Comparison of ENCODE assay signal across 28 cellular contexts in the genomic region with DNA sequence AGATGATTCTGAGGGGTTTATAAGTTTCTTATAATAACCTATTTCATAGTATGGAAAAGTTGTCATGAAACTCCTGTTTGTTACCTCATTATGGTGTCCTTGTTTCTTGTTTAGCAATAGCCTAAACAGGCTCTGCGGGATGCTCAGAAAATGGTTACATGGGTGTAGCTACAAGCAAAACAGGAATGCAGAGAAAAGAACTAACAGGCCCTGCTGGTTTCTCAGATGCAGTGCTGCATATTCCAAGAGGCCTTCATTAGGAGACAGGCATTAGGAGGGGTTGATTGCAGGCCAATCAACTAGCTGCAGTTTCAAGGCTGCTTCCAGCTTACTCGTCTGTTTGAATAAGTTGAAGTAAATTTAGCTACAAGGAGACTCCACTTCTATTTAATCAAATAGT. TPM values are rescaled to one million over a fixed set of nuclear protein-coding genes. Genes with fewer than 3 reads are reported as not detected.
DNase-seq lines count a peak whose midpoint lies in the region; TF ChIP-seq lines count a peak whose summit lies in the region.
"Had no signal": no experiment of that assay in that cellular context is flagged by ENCODE, and none has a peak within 500 bp of the region (broad histone marks: within the 10 kb centered on the region; RNA-seq: fewer than 3 reads in every experiment).

No MANE protein-coding gene starts in this region.

- peak overlapping the region; percentile 73 to 74 for H3K27ac ChIP-seq in esophagus (ENCODE audit: low read depth in 2 of 2, low read length in 1 of 2)
- H3K27ac ChIP-seq: 22Rv1, dorsolateral prefrontal cortex, KMS-11, lower lobe of right lung, SJSA1, tibial nerve, WERI-Rb-1 had no signal

- DNase-seq in SIG-M5 treated with dmso at 0.1 percent for 504 hours (lab: John Stamatoyannopoulos, UW; ENCODE audit: unreplicated experiment) (peak; percentile 5), SIG-M5 (lab: John Stamatoyannopoulos, UW) (no peak), iPS-NIHi7 (ENCODE audit: extremely low spot score) (peak; percentile 59), NCI-H2227 treated with DMSO at 0.1 percent for 48 hours (lab: John Stamatoyannopoulos, UW) (no peak), putamen (ENCODE audit: low spot score) (no peak), NCI-H2196 (lab: John Stamatoyannopoulos, UW; ENCODE audit: unreplicated experiment) (no peak), GM13976 (ENCODE audit: low spot score) (no peak)
- DNase-seq: activated CD4-positive, alpha-beta T cell treated with anti-CD3 and anti-CD28 coated beads for 48 hours; amniotic stem cell; C1 segment of cervical spinal cord; Caco-2; DMS53; dorsolateral prefrontal cortex; HFFc6; lower lobe of right lung; MM.1S; NCI-H2029 treated with DMSO at 0.1 percent for 48 hours; NCI-H345; NCI-H748 treated with DMSO at 0.1 percent for 48 hours; stimulated activated CD4-positive, alpha-beta T cell treated with anti-CD3 and anti-CD28 coated beads, Interleukin-15, amount 100 ng/mL, for 24 hours; stimulated activated CD4-positive, alpha-beta T cell treated with anti-CD3 and anti-CD28 coated beads, Interleukin-4, amount 100 ng/mL, for 4 hours; T1000; WERI-Rb-1 had no signal

- no peaks in the 10 kb centered on the region for H3K36me3 ChIP-seq in esophagus (ENCODE audit: control insufficient read depth in 2 of 2, insufficient read depth in 2 of 2, low read length in 1 of 2)
- H3K36me3 ChIP-seq: lower lobe of right lung, SJSA1, tibial nerve, WERI-Rb-1 had no signal

- no peaks in the 10 kb centered on the region for H3K9me3 ChIP-seq in esophagus (ENCODE audit: control insufficient read depth in 2 of 2, insufficient read depth in 1 of 2, low read depth in 1 of 2, low read length in 1 of 2)
- H3K9me3 ChIP-seq: Caco-2, lower lobe of right lung, SJSA1, tibial nerve had no signal

- no peaks in the 10 kb centered on the region for H3K27me3 ChIP-seq in esophagus (ENCODE audit: control insufficient read depth in 1 of 2, insufficient read depth in 2 of 2, low read length in 2 of 2)
- H3K27me3 ChIP-seq: SJSA1, tibial nerve had no signal

- TF ChIP-seq CTCF in GM13976 (IDR thresholded peaks at IDR 0.05; ENCODE audit: borderline replicate concordance, control extremely low read depth, extremely low read depth, insufficient read depth, missing control alignments) = no peak

- 34 to 45% methylated on average over 2 of the region's 2 CpGs for WGBS in esophagus, 2 donors

- no peak overlapping the region for H3K4me3 ChIP-seq in esophagus (ENCODE audit: low read depth in 1 of 2, low read length in 2 of 2)
- H3K4me3 ChIP-seq: dorsolateral prefrontal cortex, lower lobe of right lung, SJSA1, tibial nerve had no signal

- in situ Hi-C loops in GM13976 (cut with MboI; ENCODE audit: low sequenced_read_pairs, unreplicated experiment) = no loop called here

- no peaks in the 10 kb centered on the region for H3K4me1 ChIP-seq in esophagus (ENCODE audit: control insufficient read depth in 2 of 2, insufficient read depth in 2 of 2, low read length in 1 of 2)
- H3K4me1 ChIP-seq: Caco-2, lower lobe of right lung, SJSA1, tibial nerve had no signal

RNA-seq across cellular contexts. Expression of gene HPGD, which starts 37.6 kb away (rescaled TPM):
- polyA plus RNA-seq in esophagus = 100 to 1,000 TPM in 1 of 2 donors, 10 to 100 TPM in 1; 60.9 to 164 TPM

Comparison
In these comparisons a context has a peak if more than half of its experiments do, and no peak if none do; other contexts are left out.
1. DNase-seq: peak in SIG-M5 treated with dmso at 0.1 percent for 504 hours (single experiment) and iPS-NIHi7 (single experiment); none in SIG-M5 (single experiment), NCI-H2227 treated with DMSO at 0.1 percent for 48 hours (single experiment), putamen (single experiment), NCI-H2196 (single experiment) and GM13976 (single experiment).